ENCODE assay signal across 19 cellular contexts in genomic region chr18:31652875-31653274, GRCh38. TPM values are rescaled to one million over a fixed set of nuclear protein-coding genes. Genes with fewer than 3 reads are reported as not detected.
A peak's percentile ranks its signal among the peaks of the same experiment; 100 is the strongest.
DNase-seq lines count a peak whose midpoint lies in the region; ATAC-seq, FAIRE-seq and TF ChIP-seq lines count a peak whose summit lies in the region.
"Had no signal": no experiment of that assay in that cellular context is flagged by ENCODE, and none has a peak within 500 bp of the region (broad histone marks: within the 10 kb centered on the region; RNA-seq: fewer than 3 reads in every experiment).

No MANE protein-coding gene starts in this region.

- H3K27me3 ChIP-seq in DOHH2 (ENCODE audit: control insufficient read depth, low read length) (no peaks in the 10 kb centered on the region), foreskin keratinocyte (no peaks in the 10 kb centered on the region), endodermal cell (ENCODE audit: control insufficient read depth, insufficient read depth, low read length, poor library complexity, severe bottlenecking) (no peaks in the 10 kb centered on the region)
- H3K27me3 ChIP-seq: MG63 had no signal

- peak; percentile 72 for FAIRE-seq in GM19239 (lab: Jason Lieb, UNC)

- no peaks in the 10 kb centered on the region for H3K9me3 ChIP-seq in DOHH2 (ENCODE audit: control insufficient read depth, insufficient read depth, low read length)
- no peaks in the 10 kb centered on the region for H3K9me3 ChIP-seq in endodermal cell (ENCODE audit: control insufficient read depth, low read length)
- H3K9me3 ChIP-seq: MG63 had no signal

- H3K4me3 ChIP-seq in DOHH2 (ENCODE audit: low read length), result no peak overlapping the region
- no peak overlapping the region for H3K4me3 ChIP-seq in endodermal cell (ENCODE audit: low read length)
- H3K4me3 ChIP-seq: MG63, SK-N-MC had no signal

- H4K20me1 ChIP-seq in DOHH2 (ENCODE audit: control insufficient read depth, insufficient read depth, low read depth, low read length), result no peaks in the 10 kb centered on the region

- peaks cover 2% of the 10 kb centered on the region for H3K36me3 Mint-ChIP-seq in central memory CD8-positive, alpha-beta T cell (ENCODE audit: insufficient read depth)
- no peaks in the 10 kb centered on the region for H3K36me3 Mint-ChIP-seq in stimulated activated memory B cell treated with anti-CD40 and anti-IgM and Interleukin-4, amounts not matched to agents 10 μg/mL and 1 μg/mL and 100 μg/mL, for 72 hours
- H3K36me3 Mint-ChIP-seq in endodermal cell (ENCODE audit: low read depth), result peaks cover 34% of the 10 kb centered on the region

- H3K4me1 ChIP-seq in DOHH2 (ENCODE audit: control insufficient read depth, low read length), result peaks cover 19% of the 10 kb centered on the region
- H3K4me1 ChIP-seq in foreskin keratinocyte, result peaks cover 11% of the 10 kb centered on the region
- no peaks in the 10 kb centered on the region for H3K4me1 ChIP-seq in endodermal cell (ENCODE audit: control insufficient read depth, insufficient read depth, low read length)

- H3K79me2 ChIP-seq in DOHH2 (ENCODE audit: control insufficient read depth, low read length), result no peaks in the 10 kb centered on the region

- H3K27me3 Mint-ChIP-seq in central memory CD8-positive, alpha-beta T cell, result peaks cover 14% of the 10 kb centered on the region
- peaks cover 29% of the 10 kb centered on the region for H3K27me3 Mint-ChIP-seq in stimulated activated memory B cell treated with anti-CD40 and anti-IgM and Interleukin-4, amounts not matched to agents 10 μg/mL and 1 μg/mL and 100 μg/mL, for 72 hours
- no peaks in the 10 kb centered on the region for H3K27me3 Mint-ChIP-seq in endodermal cell (ENCODE audit: insufficient read depth)

- 97 to 100% methylated on average over 1 to 3 of the region's 3 CpGs for WGBS in endodermal cell (ENCODE audit: insufficient coverage in 1 of 2, insufficient read length in 1 of 2), 2 experiments

- H3K27ac Mint-ChIP-seq in central memory CD8-positive, alpha-beta T cell (ENCODE audit: low read depth), result peak overlapping the region; percentile 6
- H3K27ac Mint-ChIP-seq in stimulated activated memory B cell treated with anti-CD40 and anti-IgM and Interleukin-4, amounts not matched to agents 10 μg/mL and 1 μg/mL and 100 μg/mL, for 72 hours, result peak overlapping the region; percentile 1
- no peak overlapping the region for H3K27ac Mint-ChIP-seq in endodermal cell

- H3K9ac ChIP-seq in endodermal cell (ENCODE audit: extremely low read depth, low read length, poor library complexity, severe bottlenecking), result no peak overlapping the region

- H3K36me3 ChIP-seq in DOHH2 (ENCODE audit: control insufficient read depth, low read length), result no peaks in the 10 kb centered on the region
- no peaks in the 10 kb centered on the region for H3K36me3 ChIP-seq in endodermal cell (ENCODE audit: control insufficient read depth, insufficient read depth, low read length)
- H3K36me3 ChIP-seq: MG63 had no signal

- H3F3A ChIP-seq in DOHH2 (ENCODE audit: control insufficient read depth, insufficient read depth), result no peaks in the 10 kb centered on the region

- H3K4me3 Mint-ChIP-seq in central memory CD8-positive, alpha-beta T cell, result no peak overlapping the region
- no peak overlapping the region for H3K4me3 Mint-ChIP-seq in stimulated activated memory B cell treated with anti-CD40 and anti-IgM and Interleukin-4, amounts not matched to agents 10 μg/mL and 1 μg/mL and 100 μg/mL, for 72 hours
- no peak overlapping the region for H3K4me3 Mint-ChIP-seq in endodermal cell

- peak overlapping the region; percentile 20; the same call in 1 of the 2 replicates for H3K4me2 ChIP-seq in DOHH2 (ENCODE audit: low read length)

- TF ChIP-seq CTCF in DOHH2 (IDR thresholded peaks at IDR 0.05; ENCODE audit: low read depth, low read length, poor library complexity, severe bottlenecking) (no peak), foreskin keratinocyte (conservative IDR thresholded peaks at IDR 0.05) (no peak), endodermal cell (conservative IDR thresholded peaks at IDR 0.05) (no peak)

- H3K9me2 ChIP-seq in DOHH2 (replicated peaks; ENCODE audit: control insufficient read depth, low read length), result no peaks in the 10 kb centered on the region

- H3K27ac ChIP-seq in DOHH2 (ENCODE audit: low read depth, low read length) (no peak overlapping the region), foreskin keratinocyte (no peak overlapping the region), endodermal cell (ENCODE audit: low read depth, low read length) (no peak overlapping the region)
- H3K27ac ChIP-seq: SK-N-MC had no signal

- ATAC-seq in central memory CD8-positive, alpha-beta T cell (replicated peaks; ENCODE audit: extremely low read depth, poor library complexity, severe bottlenecking), result no peak
- no peak for ATAC-seq in stimulated activated memory B cell treated with anti-CD40 and anti-IgM and Interleukin-4, amounts not matched to agents 10 μg/mL and 1 μg/mL and 100 μg/mL, for 72 hours
- no peak for ATAC-seq in foreskin keratinocyte
- ATAC-seq: PC-3 had no signal

- peaks cover 18% of the 10 kb centered on the region for H3K4me1 Mint-ChIP-seq in central memory CD8-positive, alpha-beta T cell
- H3K4me1 Mint-ChIP-seq in stimulated activated memory B cell treated with anti-CD40 and anti-IgM and Interleukin-4, amounts not matched to agents 10 μg/mL and 1 μg/mL and 100 μg/mL, for 72 hours, result peaks cover 20% of the 10 kb centered on the region
- H3K4me1 Mint-ChIP-seq in endodermal cell, result peaks cover 20% of the 10 kb centered on the region

- DNase-seq in GM19239 (ENCODE audit: insufficient read length, low spot score) (no peak), foreskin keratinocyte (no peak), NCI-H2227 (lab: John Stamatoyannopoulos, UW; ENCODE audit: unreplicated experiment) (no peak), endodermal cell (no peak), OCI-M2 (lab: John Stamatoyannopoulos, UW; ENCODE audit: unreplicated experiment) (no peak)
- no peak for DNase-seq in central memory CD8-positive, alpha-beta T cell (ENCODE audit: low spot score in 2 of 2)
- DNase-seq: C1 segment of cervical spinal cord, MG63, NCI-H1417 treated with DMSO at 0.1 percent for 48 hours, NCI-H187, NCI-H446 treated with DMSO at 0.1 percent for 48 hours, NCI-H526 treated with DMSO at 0.1 percent for 48 hours, PC-3, SHP77 treated with DMSO at 0.1 percent for 48 hours, SW 1271 had no signal

- H3K9me3 Mint-ChIP-seq in central memory CD8-positive, alpha-beta T cell, result no peaks in the 10 kb centered on the region
- H3K9me3 Mint-ChIP-seq in stimulated activated memory B cell treated with anti-CD40 and anti-IgM and Interleukin-4, amounts not matched to agents 10 μg/mL and 1 μg/mL and 100 μg/mL, for 72 hours, result no peaks in the 10 kb centered on the region
- no peaks in the 10 kb centered on the region for H3K9me3 Mint-ChIP-seq in endodermal cell

RNA-seq across cellular contexts. Expression of gene B4GALT6, which starts 31.5 kb away (rescaled TPM):
- total RNA-seq in foreskin keratinocyte, result 7.8 and 8.3 TPM in 2 replicates
- 1.8 and 2.3 TPM in 2 replicates for polyA plus RNA-seq in foreskin keratinocyte
- total RNA-seq in endodermal cell, result 10 to 100 TPM; 47.7 to 48.4 TPM
- 19.4 TPM for polyA plus RNA-seq in endodermal cell (2013, experiment 1 of 2)
- polyA plus RNA-seq in endodermal cell (2013, experiment 2 of 2), result 15.0 TPM
- total RNA-seq: LHCN-M2 had no signal
